20 cellular contexts compared by ENCODE assay signal in the genomic region with DNA sequence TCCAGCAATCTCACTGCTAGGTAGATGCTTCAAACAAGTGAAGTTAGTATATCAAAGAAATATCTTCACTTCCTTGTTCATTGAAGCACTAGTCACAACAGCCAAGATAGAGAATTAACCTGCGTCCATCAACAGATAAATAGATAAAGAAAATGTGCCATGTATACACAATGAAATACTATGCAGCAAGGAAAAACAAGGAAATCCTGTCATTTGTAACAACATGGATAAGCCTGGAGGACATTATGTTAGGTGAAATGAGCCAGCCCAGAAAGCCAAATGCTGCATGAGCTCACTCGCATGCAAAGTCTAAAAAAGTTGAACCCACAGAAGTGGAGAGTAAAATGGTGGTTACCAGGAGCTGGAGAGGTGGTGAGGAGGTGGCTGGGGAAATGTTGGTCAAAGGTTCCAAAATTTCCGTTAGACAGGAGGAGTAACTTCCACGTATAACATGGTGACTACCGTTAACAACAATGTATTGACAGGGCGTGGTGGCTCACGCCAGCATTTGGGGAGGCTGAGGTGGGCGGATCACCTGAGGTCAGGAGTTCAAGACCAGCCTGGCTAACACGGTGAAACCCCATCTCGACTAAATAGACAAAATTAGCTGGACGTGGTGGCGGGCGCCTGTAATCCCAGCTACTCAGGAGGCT. TPM values are rescaled to one million over a fixed set of nuclear protein-coding genes. Genes with fewer than 3 reads are reported as not detected.
DNase-seq lines count a peak whose midpoint lies in the region; ATAC-seq, FAIRE-seq and TF ChIP-seq lines count a peak whose summit lies in the region.
"Had no signal": no experiment of that assay in that cellular context is flagged by ENCODE, and none has a peak within 500 bp of the region (broad histone marks: within the 10 kb centered on the region; RNA-seq: fewer than 3 reads in every experiment).

No MANE protein-coding gene starts in this region.

- no peak overlapping the region for H3K4me3 ChIP-seq in right atrium auricular region
- no peak overlapping the region for H3K4me3 ChIP-seq in K562
- H3K4me3 ChIP-seq: A549, HAP-1 had no signal

- no peak overlapping the region for H3K4me3 Mint-ChIP-seq in MCF 10A (ENCODE audit: unreplicated experiment)
- H3K4me3 Mint-ChIP-seq: CD4-positive, alpha-beta memory T cell; HFFc6 had no signal

- FAIRE-seq in K562 (lab: Jason Lieb, UNC) (no peak), urothelium cell line (lab: Jason Lieb, UNC) (no peak)
- FAIRE-seq: A549, GM19239, H1 had no signal

- H3K27me3 ChIP-seq in right atrium auricular region (no peaks in the 10 kb centered on the region), K562 (ENCODE audit: control insufficient read depth in 2 of 2, insufficient read depth in 2 of 2, low read length in 2 of 2) (peaks cover 0 to 18% of the 10 kb centered on the region in 2 experiments; a peak in 2 of 5 replicates)

- H3K27ac ChIP-seq in right atrium auricular region (no peak overlapping the region), K562 (ENCODE audit: extremely low read depth, low read depth, low read length) (no peak overlapping the region)
- H3K27ac ChIP-seq: 22Rv1, A549, C4-2B, HL-60 had no signal

- peaks cover 8% of the 10 kb centered on the region for H3K4me1 Mint-ChIP-seq in MCF 10A (ENCODE audit: insufficient read depth, unreplicated experiment)
- H3K4me1 Mint-ChIP-seq: CD4-positive, alpha-beta memory T cell had no signal

- H3K27ac Mint-ChIP-seq in MCF 10A (ENCODE audit: low read depth, unreplicated experiment): no peak overlapping the region
- H3K27ac Mint-ChIP-seq: CD4-positive, alpha-beta memory T cell; HFFc6 had no signal

- POLR2A ChIA-PET in K562 (lab: Yijun Ruan, JAX): no interaction called here
- POLR2A ChIA-PET in MCF 10A (lab: Yijun Ruan, JAX): interaction anchor here (1.0 kb wide), 1 partner anchor 45 kb away, joined by 3 read pairs; no protein-coding TSS in a partner anchor

- H3K36me3 ChIP-seq in right atrium auricular region (no peaks in the 10 kb centered on the region), K562 (ENCODE audit: control insufficient read depth, insufficient read depth, low read length) (no peaks in the 10 kb centered on the region)
- H3K36me3 ChIP-seq: HAP-1 had no signal

- no peak for TF ChIP-seq EP300 in K562 (IDR thresholded peaks at IDR 0.05; ENCODE audit: low read length)

- 18% methylated on average over 13 of the region's 13 CpGs for WGBS in K562 (ENCODE audit: insufficient coverage, low coverage, missing lambda C conversion rate)

- no peaks in the 10 kb centered on the region for H3K79me2 ChIP-seq in K562 (ENCODE audit: control insufficient read depth, insufficient read depth, low read length)

- no peak for TF ChIP-seq POLR2A in K562 (conservative IDR thresholded peaks at IDR 0.05)

- peaks cover 6% of the 10 kb centered on the region for H3K36me3 Mint-ChIP-seq in MCF 10A (ENCODE audit: insufficient read depth, unreplicated experiment)
- H3K36me3 Mint-ChIP-seq: CD4-positive, alpha-beta memory T cell had no signal

- H3K27me3 Mint-ChIP-seq in MCF 10A (ENCODE audit: insufficient read depth, unreplicated experiment): peaks cover 10% of the 10 kb centered on the region

- peak overlapping the region; percentile 19 for H2AFZ ChIP-seq in K562 (ENCODE audit: low read depth, low read length)

- H3K4me1 ChIP-seq in right atrium auricular region: no peaks in the 10 kb centered on the region
- peaks cover 0 to 4% of the 10 kb centered on the region in 2 experiments; a peak in 2 of 5 replicates for H3K4me1 ChIP-seq in K562 (replicated peaks in 1 of 2; ENCODE audit: control insufficient read depth in 2 of 2, insufficient read depth in 2 of 2, low read length in 2 of 2)
- H3K4me1 ChIP-seq: A549, HAP-1 had no signal

- BruUV-seq in K562 (replicated peaks; lab: Mats Ljungman, UMichigan) (no TSS peak), MCF 10A (replicated peaks; lab: Mats Ljungman, UMichigan) (no TSS peak)

- no peak for TF ChIP-seq CTCF in right atrium auricular region (IDR thresholded peaks at IDR 0.05)
- TF ChIP-seq CTCF in K562 (IDR thresholded peaks at IDR 0.05 in 2 of 3, conservative IDR thresholded peaks at IDR 0.05 in 1 of 3; ENCODE audit: insufficient read depth in 2 of 3, low read depth in 1 of 3, low read length in 3 of 3): no peak
- no peak for TF ChIP-seq CTCF in MCF 10A (IDR thresholded peaks at IDR 0.05; ENCODE audit: unreplicated experiment)

- no peak for TF ChIP-seq RAD21 in K562 (CRISPR knock-in tag; conservative IDR thresholded peaks at IDR 0.05 in 1 of 2, IDR thresholded peaks at IDR 0.05 in 1 of 2)

- CTCF ChIA-PET in K562 (lab: Yijun Ruan, JAX; ENCODE audit: low intra/inter-chr PET ratio) (no interaction called here), MCF 10A (lab: Yijun Ruan, JAX) (interaction anchor here (0.7 to 1.5 kb wide), 3 partner anchors 10 to 31 kb away, joined by 3 to 6 read pairs (median 3); no protein-coding TSS in a partner anchor)

- H4K20me1 ChIP-seq in K562 (replicated peaks; ENCODE audit: control insufficient read depth, insufficient read depth, low read length): no peaks in the 10 kb centered on the region

- ATAC-seq in Right ventricle myocardium superior (ENCODE audit: poor library complexity): no peak
- no peak for ATAC-seq in K562
- ATAC-seq: A549 had no signal

- H3K9me1 ChIP-seq in K562 (ENCODE audit: control insufficient read depth, insufficient read depth, low read length): no peaks in the 10 kb centered on the region

- H3K9me3 ChIP-seq in right atrium auricular region (no peaks in the 10 kb centered on the region), K562 (replicated peaks; ENCODE audit: control insufficient read depth, insufficient read depth, low read depth, low read length) (no peaks in the 10 kb centered on the region)
- H3K9me3 ChIP-seq: A549, HAP-1 had no signal

- no peak overlapping the region for H3K4me2 ChIP-seq in K562 (ENCODE audit: insufficient read depth, low read length)
- H3K4me2 ChIP-seq: A549 had no signal

- intact Hi-C loops in Right ventricle myocardium superior (cut with DNase I): no loop called here
- intact Hi-C loops in K562 (cut with micrococcal nuclease): no loop called here
- intact Hi-C loops in MCF 10A (cut with micrococcal nuclease): no loop called here

- DNase-seq in Right ventricle myocardium superior (peak; percentile 22), right atrium auricular region (ENCODE audit: low spot score) (no peak), NCI-H226 (peak; percentile 26), K562 (ENCODE audit: extremely low read depth in 1 of 4, low spot score in 3 of 4) (no peak), urothelium cell line (ENCODE audit: low spot score) (no peak), MCF 10A (ENCODE audit: unreplicated experiment) (no peak), UCSD-AML1 (lab: John Stamatoyannopoulos, UW; ENCODE audit: unreplicated experiment) (no peak)
- DNase-seq: AML-193; Calu3; CD4-positive, alpha-beta memory T cell; DMS79 treated with DMSO at 0.1 percent for 48 hours; GF-D8; HFFc6 had no signal

- H3K9me3 Mint-ChIP-seq in MCF 10A (ENCODE audit: unreplicated experiment): no peaks in the 10 kb centered on the region
- H3K9me3 Mint-ChIP-seq: CD4-positive, alpha-beta memory T cell; HFFc6 had no signal

- no peak overlapping the region for H3K9ac ChIP-seq in K562 (ENCODE audit: insufficient read depth in 1 of 2, low read depth in 2 of 2, low read length in 2 of 2)

- in situ Hi-C loops in K562 (cut with MboI): no loop called here

TF ChIP-seq in K562, 482 proteins besides CTCF, POLR2A, EP300 and RAD21 (continues in another document):
- TF ChIP-seq ZNF146 (CRISPR knock-in tag; IDR thresholded peaks at IDR 0.05; ENCODE audit: unreplicated experiment): peak; percentile 84
- TF ChIP-seq, protein P1, sequence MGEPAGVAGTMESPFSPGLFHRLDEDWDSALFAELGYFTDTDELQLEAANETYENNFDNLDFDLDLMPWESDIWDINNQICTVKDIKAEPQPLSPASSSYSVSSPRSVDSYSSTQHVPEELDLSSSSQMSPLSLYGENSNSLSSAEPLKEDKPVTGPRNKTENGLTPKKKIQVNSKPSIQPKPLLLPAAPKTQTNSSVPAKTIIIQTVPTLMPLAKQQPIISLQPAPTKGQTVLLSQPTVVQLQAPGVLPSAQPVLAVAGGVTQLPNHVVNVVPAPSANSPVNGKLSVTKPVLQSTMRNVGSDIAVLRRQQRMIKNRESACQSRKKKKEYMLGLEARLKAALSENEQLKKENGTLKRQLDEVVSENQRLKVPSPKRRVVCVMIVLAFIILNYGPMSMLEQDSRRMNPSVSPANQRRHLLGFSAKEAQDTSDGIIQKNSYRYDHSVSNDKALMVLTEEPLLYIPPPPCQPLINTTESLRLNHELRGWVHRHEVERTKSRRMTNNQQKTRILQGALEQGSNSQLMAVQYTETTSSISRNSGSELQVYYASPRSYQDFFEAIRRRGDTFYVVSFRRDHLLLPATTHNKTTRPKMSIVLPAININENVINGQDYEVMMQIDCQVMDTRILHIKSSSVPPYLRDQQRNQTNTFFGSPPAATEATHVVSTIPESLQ (CRISPR knock-in tag; IDR thresholded peaks at IDR 0.05): no peak
- no peak for TF ChIP-seq ZNF134 (CRISPR knock-in tag; conservative IDR thresholded peaks at IDR 0.05)

RNA-seq across cellular contexts. Expression of gene CARS1, which starts 23.6 kb away (rescaled TPM):
- total RNA-seq in Right ventricle myocardium superior: 12.8 TPM
- total RNA-seq in right atrium auricular region: 10 to 100 TPM; 12.2 to 15.3 TPM
- 298 and 329 TPM in 2 replicates for total RNA-seq in K562 (2011; cell fraction: chromatin; rRNA removed; ENCODE audit: low replicate concordance)
- total RNA-seq in K562 (2011; cell fraction: nucleolus; rRNA removed): 156 and 161 TPM in 2 replicates
- total RNA-seq in K562 (2011; cell fraction: nucleoplasm; rRNA removed): 164 and 168 TPM in 2 replicates
- 73.6 and 77.3 TPM in 2 replicates for total RNA-seq in K562 (2014; rRNA removed)
- total RNA-seq in K562 (2014; rRNA removed; fragmentation: Illumina TruSeq; extraction: Trizol): 52.3 and 57.4 TPM in 2 replicates
- 27.0 and 31.5 TPM in 2 replicates for total RNA-seq in K562 (2015; rRNA removed; fragmentation: Illumina TruSeq; extraction: Trizol)
- 76.1 and 90.2 TPM in 2 replicates for total RNA-seq in K562 (2021)
- polyA plus RNA-seq in K562 (2011; rRNA removed): 87.9 and 93.0 TPM in 2 replicates
- polyA plus RNA-seq in K562 (2011; cell fraction: cytosol; rRNA removed): 38.4 and 53.6 TPM in 2 replicates
- polyA plus RNA-seq in K562 (2011; cell fraction: nucleus; rRNA removed): 222 and 259 TPM in 2 replicates
- polyA plus RNA-seq in K562 (2012): 42.8 and 175 TPM in 2 replicates
- polyA plus RNA-seq in K562 (2014; fragmentation: Illumina TruSeq; extraction: Trizol): 80.1 and 90.0 TPM in 2 replicates
- 10 to 100 TPM; 14.4 to 28.4 TPM for polyA plus RNA-seq in K562 (2014; fragmentation: Nextera tagmentation; extraction: Ambion mirVana)
- polyA plus RNA-seq in K562 (2014; rRNA removed): 94.0 and 106 TPM in 2 replicates
- polyA minus RNA-seq in K562 (2011; rRNA and poly(A)+ RNA removed): 60.4 and 65.4 TPM in 2 replicates
- 27.4 and 51.4 TPM in 2 replicates for polyA minus RNA-seq in K562 (2011; cell fraction: cytosol; rRNA and poly(A)+ RNA removed)
- 66.9 and 96.7 TPM in 2 replicates for polyA minus RNA-seq in K562 (2011; cell fraction: nucleus; rRNA and poly(A)+ RNA removed)
- 144 and 150 TPM in 2 replicates for total RNA-seq in MCF 10A (2022)

Comparison
In these comparisons a context has a peak if more than half of its experiments do, and no peak if none do; other contexts are left out.
1. DNase-seq: peak in Right ventricle myocardium superior (single experiment) and NCI-H226 (single experiment); none in right atrium auricular region (single experiment), K562 (0 of 4), urothelium cell line (single experiment), MCF 10A (single experiment) and UCSD-AML1 (single experiment).